ENCODE assay signal across 21 cellular contexts in genomic region chr16:876041-876335, GRCh38.
"Had no signal": no experiment of that assay in that cellular context is flagged by ENCODE, and none has a peak within 500 bp of the region (broad histone marks: within the 10 kb centered on the region; RNA-seq: fewer than 3 reads in every experiment).

No MANE protein-coding gene starts in this region.

- H3K27ac Mint-ChIP-seq: dendritic cell treated with granulocyte-macrophage colony-stimulating factor and Interleukin-4, amounts not matched to agents 40 ng/mL and 50 ng/mL, for 4 days; nephron; type B pancreatic cell had no signal

- H3K36me3 ChIP-seq: gastrocnemius medialis had no signal

- H3K4me3 Mint-ChIP-seq: dendritic cell treated with granulocyte-macrophage colony-stimulating factor and Interleukin-4, amounts not matched to agents 40 ng/mL and 50 ng/mL, for 4 days; effector memory CD8-positive, alpha-beta T cell; naive B cell; nephron; type B pancreatic cell had no signal

- H3K36me3 Mint-ChIP-seq: type B pancreatic cell had no signal

- FAIRE-seq: colon, islet of Langerhans, urothelium cell line had no signal

- H3K4me3 ChIP-seq: esophagus muscularis mucosa, gastrocnemius medialis, heart right ventricle, left lung, spleen had no signal

- H3K27me3 Mint-ChIP-seq: effector memory CD8-positive, alpha-beta T cell; naive B cell; type B pancreatic cell had no signal

- DNase-seq: cerebellar nuclear complex; effector memory CD8-positive, alpha-beta T cell; gastrocnemius medialis; hypothalamus; mesendoderm; naive B cell; spleen; stimulated activated CD4-positive, alpha-beta T cell treated with anti-CD3 and anti-CD28 coated beads, Interleukin-2, amount 100 ng/mL, for 24 hours; stimulated activated CD4-positive, alpha-beta T cell treated with anti-CD3 and anti-CD28 coated beads, Interleukin-4, amount 100 ng/mL, for 4 hours; stimulated activated naive CD4-positive, alpha-beta T cell treated with Interleukin-2 at 50 U/mL for 16 hours had no signal

- H3K9me3 ChIP-seq: esophagus muscularis mucosa, gastrocnemius medialis, heart right ventricle, left lung, neutrophil, spleen had no signal

- H3K27me3 ChIP-seq: esophagus muscularis mucosa, gastrocnemius medialis, heart right ventricle, left lung, neutrophil, spleen had no signal

- ATAC-seq: effector memory CD8-positive, alpha-beta T cell; gastrocnemius medialis; heart right ventricle; left lung had no signal

- H3K9me3 Mint-ChIP-seq: dendritic cell treated with granulocyte-macrophage colony-stimulating factor and Interleukin-4, amounts not matched to agents 40 ng/mL and 50 ng/mL, for 4 days; effector memory CD8-positive, alpha-beta T cell; naive B cell; nephron; type B pancreatic cell had no signal

- H3K27ac ChIP-seq: epithelial cell of prostate, esophagus muscularis mucosa, gastrocnemius medialis, heart right ventricle, left lung, neutrophil, spleen had no signal

- H3K4me1 ChIP-seq: esophagus muscularis mucosa, gastrocnemius medialis, heart right ventricle, left lung had no signal
